ENCODE assay signal across 1 cellular context in the genomic region with DNA sequence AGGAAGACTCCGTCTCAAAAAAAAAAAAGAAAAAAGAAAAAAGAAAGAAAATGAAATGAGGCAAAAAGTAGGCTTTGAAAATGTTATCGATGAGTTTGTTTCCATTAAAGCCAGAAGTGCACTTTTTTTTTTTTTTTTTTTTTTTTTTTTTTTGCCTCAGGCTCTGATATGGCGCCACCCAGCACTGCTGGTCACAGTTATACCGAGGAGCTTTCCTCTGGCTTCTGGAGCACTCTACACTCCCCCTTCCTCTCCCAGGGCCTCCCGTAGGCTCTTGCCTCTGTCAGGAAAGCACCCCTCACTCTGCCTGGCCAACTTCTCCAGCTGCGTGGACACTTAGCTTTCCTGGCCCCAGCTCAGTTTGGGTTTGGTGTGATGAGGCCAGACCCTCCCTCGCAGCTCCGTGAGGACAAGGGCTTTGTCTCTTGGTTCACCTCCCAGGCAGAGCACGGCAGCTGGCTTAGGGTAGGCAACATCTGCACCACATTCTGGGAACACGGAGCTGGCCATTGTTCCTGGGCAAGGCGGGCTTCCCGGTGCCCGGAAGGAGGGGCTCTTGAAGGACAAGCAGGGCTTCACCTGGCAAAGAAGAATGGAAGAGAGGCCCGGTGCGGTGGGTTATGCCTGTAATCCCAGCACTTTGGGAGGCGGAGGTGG.
TF ChIP-seq lines count a peak whose summit lies in the region.

No MANE protein-coding gene starts in this region.

TF ChIP-seq in HepG2, 621 proteins besides CTCF, POLR2A, EP300 and RAD21:
- TF ChIP-seq NR2F6 (IDR thresholded peaks at IDR 0.05): no peak
- TF ChIP-seq NR2F6 (CRISPR knock-in tag; IDR thresholded peaks at IDR 0.05): no peak
- no peak for TF ChIP-seq RFX3 (CRISPR knock-in tag; IDR thresholded peaks at IDR 0.05)
- TF ChIP-seq, protein P1, sequence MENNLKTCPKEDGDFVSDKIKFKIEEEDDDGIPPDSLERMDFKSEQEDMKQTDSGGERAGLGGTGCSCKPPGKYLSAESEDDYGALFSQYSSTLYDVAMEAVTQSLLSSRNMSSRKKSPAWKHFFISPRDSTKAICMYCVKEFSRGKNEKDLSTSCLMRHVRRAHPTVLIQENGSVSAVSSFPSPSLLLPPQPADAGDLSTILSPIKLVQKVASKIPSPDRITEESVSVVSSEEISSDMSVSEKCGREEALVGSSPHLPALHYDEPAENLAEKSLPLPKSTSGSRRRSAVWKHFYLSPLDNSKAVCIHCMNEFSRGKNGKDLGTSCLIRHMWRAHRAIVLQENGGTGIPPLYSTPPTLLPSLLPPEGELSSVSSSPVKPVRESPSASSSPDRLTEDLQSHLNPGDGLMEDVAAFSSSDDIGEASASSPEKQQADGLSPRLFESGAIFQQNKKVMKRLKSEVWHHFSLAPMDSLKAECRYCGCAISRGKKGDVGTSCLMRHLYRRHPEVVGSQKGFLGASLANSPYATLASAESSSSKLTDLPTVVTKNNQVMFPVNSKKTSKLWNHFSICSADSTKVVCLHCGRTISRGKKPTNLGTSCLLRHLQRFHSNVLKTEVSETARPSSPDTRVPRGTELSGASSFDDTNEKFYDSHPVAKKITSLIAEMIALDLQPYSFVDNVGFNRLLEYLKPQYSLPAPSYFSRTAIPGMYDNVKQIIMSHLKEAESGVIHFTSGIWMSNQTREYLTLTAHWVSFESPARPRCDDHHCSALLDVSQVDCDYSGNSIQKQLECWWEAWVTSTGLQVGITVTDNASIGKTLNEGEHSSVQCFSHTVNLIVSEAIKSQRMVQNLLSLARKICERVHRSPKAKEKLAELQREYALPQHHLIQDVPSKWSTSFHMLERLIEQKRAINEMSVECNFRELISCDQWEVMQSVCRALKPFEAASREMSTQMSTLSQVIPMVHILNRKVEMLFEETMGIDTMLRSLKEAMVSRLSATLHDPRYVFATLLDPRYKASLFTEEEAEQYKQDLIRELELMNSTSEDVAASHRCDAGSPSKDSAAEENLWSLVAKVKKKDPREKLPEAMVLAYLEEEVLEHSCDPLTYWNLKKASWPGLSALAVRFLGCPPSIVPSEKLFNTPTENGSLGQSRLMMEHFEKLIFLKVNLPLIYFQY (CRISPR knock-in tag; IDR thresholded peaks at IDR 0.05; ENCODE audit: borderline replicate concordance): no peak
- no peak for TF ChIP-seq MTA1 (CRISPR knock-in tag; IDR thresholded peaks at IDR 0.05; ENCODE audit: borderline replicate concordance)
- TF ChIP-seq, protein P2, sequence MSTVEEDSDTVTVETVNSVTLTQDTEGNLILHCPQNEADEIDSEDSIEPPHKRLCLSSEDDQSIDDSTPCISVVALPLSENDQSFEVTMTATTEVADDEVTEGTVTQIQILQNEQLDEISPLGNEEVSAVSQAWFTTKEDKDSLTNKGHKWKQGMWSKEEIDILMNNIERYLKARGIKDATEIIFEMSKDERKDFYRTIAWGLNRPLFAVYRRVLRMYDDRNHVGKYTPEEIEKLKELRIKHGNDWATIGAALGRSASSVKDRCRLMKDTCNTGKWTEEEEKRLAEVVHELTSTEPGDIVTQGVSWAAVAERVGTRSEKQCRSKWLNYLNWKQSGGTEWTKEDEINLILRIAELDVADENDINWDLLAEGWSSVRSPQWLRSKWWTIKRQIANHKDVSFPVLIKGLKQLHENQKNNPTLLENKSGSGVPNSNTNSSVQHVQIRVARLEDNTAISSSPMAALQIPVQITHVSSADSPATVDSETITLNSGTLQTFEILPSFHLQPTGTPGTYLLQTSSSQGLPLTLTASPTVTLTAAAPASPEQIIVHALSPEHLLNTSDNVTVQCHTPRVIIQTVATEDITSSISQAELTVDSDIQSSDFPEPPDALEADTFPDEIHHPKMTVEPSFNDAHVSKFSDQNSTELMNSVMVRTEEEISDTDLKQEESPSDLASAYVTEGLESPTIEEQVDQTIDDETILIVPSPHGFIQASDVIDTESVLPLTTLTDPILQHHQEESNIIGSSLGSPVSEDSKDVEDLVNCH (CRISPR knock-in tag; IDR thresholded peaks at IDR 0.05): no peak
- no peak for TF ChIP-seq ZNF121 (CRISPR knock-in tag; IDR thresholded peaks at IDR 0.05)
- TF ChIP-seq GATAD1 (CRISPR knock-in tag; IDR thresholded peaks at IDR 0.05): no peak
- TF ChIP-seq, protein P3, sequence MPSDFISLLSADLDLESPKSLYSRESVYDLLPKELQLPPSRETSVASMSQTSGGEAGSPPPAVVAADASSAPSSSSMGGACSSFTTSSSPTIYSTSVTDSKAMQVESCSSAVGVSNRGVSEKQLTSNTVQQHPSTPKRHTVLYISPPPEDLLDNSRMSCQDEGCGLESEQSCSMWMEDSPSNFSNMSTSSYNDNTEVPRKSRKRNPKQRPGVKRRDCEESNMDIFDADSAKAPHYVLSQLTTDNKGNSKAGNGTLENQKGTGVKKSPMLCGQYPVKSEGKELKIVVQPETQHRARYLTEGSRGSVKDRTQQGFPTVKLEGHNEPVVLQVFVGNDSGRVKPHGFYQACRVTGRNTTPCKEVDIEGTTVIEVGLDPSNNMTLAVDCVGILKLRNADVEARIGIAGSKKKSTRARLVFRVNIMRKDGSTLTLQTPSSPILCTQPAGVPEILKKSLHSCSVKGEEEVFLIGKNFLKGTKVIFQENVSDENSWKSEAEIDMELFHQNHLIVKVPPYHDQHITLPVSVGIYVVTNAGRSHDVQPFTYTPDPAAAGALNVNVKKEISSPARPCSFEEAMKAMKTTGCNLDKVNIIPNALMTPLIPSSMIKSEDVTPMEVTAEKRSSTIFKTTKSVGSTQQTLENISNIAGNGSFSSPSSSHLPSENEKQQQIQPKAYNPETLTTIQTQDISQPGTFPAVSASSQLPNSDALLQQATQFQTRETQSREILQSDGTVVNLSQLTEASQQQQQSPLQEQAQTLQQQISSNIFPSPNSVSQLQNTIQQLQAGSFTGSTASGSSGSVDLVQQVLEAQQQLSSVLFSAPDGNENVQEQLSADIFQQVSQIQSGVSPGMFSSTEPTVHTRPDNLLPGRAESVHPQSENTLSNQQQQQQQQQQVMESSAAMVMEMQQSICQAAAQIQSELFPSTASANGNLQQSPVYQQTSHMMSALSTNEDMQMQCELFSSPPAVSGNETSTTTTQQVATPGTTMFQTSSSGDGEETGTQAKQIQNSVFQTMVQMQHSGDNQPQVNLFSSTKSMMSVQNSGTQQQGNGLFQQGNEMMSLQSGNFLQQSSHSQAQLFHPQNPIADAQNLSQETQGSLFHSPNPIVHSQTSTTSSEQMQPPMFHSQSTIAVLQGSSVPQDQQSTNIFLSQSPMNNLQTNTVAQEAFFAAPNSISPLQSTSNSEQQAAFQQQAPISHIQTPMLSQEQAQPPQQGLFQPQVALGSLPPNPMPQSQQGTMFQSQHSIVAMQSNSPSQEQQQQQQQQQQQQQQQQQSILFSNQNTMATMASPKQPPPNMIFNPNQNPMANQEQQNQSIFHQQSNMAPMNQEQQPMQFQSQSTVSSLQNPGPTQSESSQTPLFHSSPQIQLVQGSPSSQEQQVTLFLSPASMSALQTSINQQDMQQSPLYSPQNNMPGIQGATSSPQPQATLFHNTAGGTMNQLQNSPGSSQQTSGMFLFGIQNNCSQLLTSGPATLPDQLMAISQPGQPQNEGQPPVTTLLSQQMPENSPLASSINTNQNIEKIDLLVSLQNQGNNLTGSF (CRISPR knock-in tag; IDR thresholded peaks at IDR 0.05): no peak
- no peak for TF ChIP-seq IKZF4 (CRISPR knock-in tag; IDR thresholded peaks at IDR 0.05; ENCODE audit: borderline replicate concordance, low read depth, not compliant biosample characterization)
- TF ChIP-seq TOPORS (CRISPR knock-in tag; IDR thresholded peaks at IDR 0.05): no peak
- TF ChIP-seq ZNF703 (CRISPR knock-in tag; IDR thresholded peaks at IDR 0.05; ENCODE audit: borderline replicate concordance): no peak
- TF ChIP-seq, protein P4, sequence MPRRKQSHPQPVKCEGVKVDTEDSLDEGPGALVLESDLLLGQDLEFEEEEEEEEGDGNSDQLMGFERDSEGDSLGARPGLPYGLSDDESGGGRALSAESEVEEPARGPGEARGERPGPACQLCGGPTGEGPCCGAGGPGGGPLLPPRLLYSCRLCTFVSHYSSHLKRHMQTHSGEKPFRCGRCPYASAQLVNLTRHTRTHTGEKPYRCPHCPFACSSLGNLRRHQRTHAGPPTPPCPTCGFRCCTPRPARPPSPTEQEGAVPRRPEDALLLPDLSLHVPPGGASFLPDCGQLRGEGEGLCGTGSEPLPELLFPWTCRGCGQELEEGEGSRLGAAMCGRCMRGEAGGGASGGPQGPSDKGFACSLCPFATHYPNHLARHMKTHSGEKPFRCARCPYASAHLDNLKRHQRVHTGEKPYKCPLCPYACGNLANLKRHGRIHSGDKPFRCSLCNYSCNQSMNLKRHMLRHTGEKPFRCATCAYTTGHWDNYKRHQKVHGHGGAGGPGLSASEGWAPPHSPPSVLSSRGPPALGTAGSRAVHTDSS (CRISPR knock-in tag; conservative IDR thresholded peaks at IDR 0.05): no peak
- no peak for TF ChIP-seq ASH2L (IDR thresholded peaks at IDR 0.05; ENCODE audit: insufficient read length, low read depth, low read length)
- no peak for TF ChIP-seq ZNF75D (CRISPR knock-in tag; IDR thresholded peaks at IDR 0.05; ENCODE audit: borderline replicate concordance)
- TF ChIP-seq MAFG (CRISPR knock-in tag; IDR thresholded peaks at IDR 0.05): no peak
